In the genomic region with DNA sequence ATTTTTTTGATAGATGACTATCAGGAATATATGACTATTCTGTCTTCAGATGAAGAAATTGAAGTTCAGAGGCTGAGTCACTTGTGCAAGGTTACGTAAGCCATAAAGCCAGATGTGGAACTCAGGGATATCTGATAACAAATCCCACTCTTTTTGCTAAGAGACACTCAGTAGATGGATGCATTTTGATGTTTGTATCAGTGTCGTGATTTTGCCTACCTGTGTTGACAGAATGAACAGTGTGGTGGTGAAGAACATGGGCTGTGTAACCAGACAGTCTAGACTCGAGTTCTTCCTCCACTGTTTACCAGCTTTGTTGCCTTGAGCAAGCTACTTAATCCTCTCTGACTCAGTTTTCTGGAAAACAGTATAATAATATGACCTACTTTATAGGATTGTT, we compare ENCODE assay signal across 18 cellular contexts.
A peak's percentile ranks its signal among the peaks of the same experiment; 100 is the strongest.
DNase-seq lines count a peak whose midpoint lies in the region; TF ChIP-seq lines count a peak whose summit lies in the region.
"Had no signal": no experiment of that assay in that cellular context is flagged by ENCODE, and none has a peak within 500 bp of the region (broad histone marks: within the 10 kb centered on the region; RNA-seq: fewer than 3 reads in every experiment).

No MANE protein-coding gene starts in this region.

- no peaks in the 10 kb centered on the region for H3K27me3 Mint-ChIP-seq in CD4-positive, alpha-beta memory T cell

- no peak overlapping the region for H3K23ac ChIP-seq in mesenchymal stem cell (ENCODE audit: low read length in 2 of 2)

- H3K27me3 ChIP-seq in mammary epithelial cell (ENCODE audit: insufficient read depth, low read length): no peaks in the 10 kb centered on the region
- no peaks in the 10 kb centered on the region for H3K27me3 ChIP-seq in mesenchymal stem cell (ENCODE audit: control insufficient read depth in 1 of 2, insufficient read depth in 1 of 2, low read length in 2 of 2)
- no peaks in the 10 kb centered on the region for H3K27me3 ChIP-seq in CD4-positive, alpha-beta memory T cell (ENCODE audit: insufficient read depth, low read length)
- H3K27me3 ChIP-seq: cardiac muscle cell had no signal

- peaks cover 24 to 39% of the 10 kb centered on the region in 2 donors for H3K36me3 Mint-ChIP-seq in CD4-positive, alpha-beta memory T cell

- no peaks in the 10 kb centered on the region for H3K36me3 ChIP-seq in mammary epithelial cell (ENCODE audit: insufficient read depth, low read length)
- no peaks in the 10 kb centered on the region for H3K36me3 ChIP-seq in mesenchymal stem cell (ENCODE audit: control insufficient read depth in 1 of 2, insufficient read depth in 2 of 2, low read depth in 1 of 2, low read length in 2 of 2)
- H3K36me3 ChIP-seq in CD4-positive, alpha-beta memory T cell (ENCODE audit: insufficient read depth, low read length): no peaks in the 10 kb centered on the region
- H3K36me3 ChIP-seq: cardiac muscle cell had no signal

- H2AFZ ChIP-seq in mammary epithelial cell (ENCODE audit: low read depth, low read length): no peak overlapping the region
- no peak overlapping the region for H2AFZ ChIP-seq in mesenchymal stem cell (ENCODE audit: low read depth, low read length)
- H2AFZ ChIP-seq: parathyroid adenoma had no signal

- peaks cover 5% of the 10 kb centered on the region for H3K79me1 ChIP-seq in mesenchymal stem cell (replicated peaks; ENCODE audit: low read length, poor library complexity, severe bottlenecking)

- peak overlapping the region; percentile 50 for H3K9ac ChIP-seq in mammary epithelial cell (ENCODE audit: insufficient read depth, low read length)
- H3K9ac ChIP-seq in mesenchymal stem cell (ENCODE audit: low read length): peak overlapping the region; percentile 53
- H3K9ac ChIP-seq: parathyroid adenoma had no signal

- no peak overlapping the region for H2BK5ac ChIP-seq in mesenchymal stem cell (ENCODE audit: low read depth, low read length, poor library complexity, severe bottlenecking)

- no peak overlapping the region for H2BK120ac ChIP-seq in mesenchymal stem cell (ENCODE audit: low read depth, low read length)

- TF ChIP-seq CTCF in mammary epithelial cell (conservative IDR thresholded peaks at IDR 0.05 in 1 of 2, IDR thresholded peaks at IDR 0.05 in 1 of 2; ENCODE audit: extremely low read depth in 1 of 2, insufficient read depth in 1 of 2, low read depth in 1 of 2, low read length in 2 of 2): no peak

- no peak overlapping the region for H3K18ac ChIP-seq in mesenchymal stem cell (ENCODE audit: low read depth in 1 of 2, low read length in 2 of 2)

- no peaks in the 10 kb centered on the region for H4K20me1 ChIP-seq in mammary epithelial cell (ENCODE audit: insufficient read depth, low read length)

- H3K4me1 ChIP-seq in mammary epithelial cell (ENCODE audit: insufficient read depth, low read length) (peaks cover 55% of the 10 kb centered on the region), mesenchymal stem cell (ENCODE audit: control insufficient read depth, insufficient read depth, low read depth, low read length) (peaks cover 2% of the 10 kb centered on the region)
- no peaks in the 10 kb centered on the region for H3K4me1 ChIP-seq in CD4-positive, alpha-beta memory T cell (ENCODE audit: insufficient read depth, low read length)

- in situ Hi-C loops in mammary epithelial cell (cut with MboI; ENCODE audit: low sequenced_read_pairs in 2 of 2): loop anchor here in 1 of 2 donors (10.0 kb wide), 1 partner anchor 72 kb away; no protein-coding TSS in a partner anchor

- no peak overlapping the region for H3K27ac Mint-ChIP-seq in CD4-positive, alpha-beta memory T cell
- H3K27ac Mint-ChIP-seq: activated naive CD4-positive, alpha-beta T cell treated with anti-CD3 and anti-CD28 coated beads for 36 hours had no signal

- no peak overlapping the region for H2BK15ac ChIP-seq in mesenchymal stem cell (ENCODE audit: low read depth, poor library complexity, severe bottlenecking)

- dilution Hi-C loops in mammary epithelial cell (cut with HindIII; ENCODE audit: low sequenced_read_pairs): loop anchor here (5.0 kb wide), 1 partner anchor 75 kb away; no protein-coding TSS in a partner anchor

- POLR2A ChIA-PET in CD4-positive, alpha-beta memory T cell (lab: Charles Lee; ENCODE audit: partially characterized antibody): no interaction called here

- TSS peak; percentile 50 for BruUV-seq in mammary epithelial cell (replicated peaks; lab: Mats Ljungman, UMichigan)

- H3K4me2 ChIP-seq in mammary epithelial cell (ENCODE audit: insufficient read depth, low read depth, low read length) (peak overlapping the region; percentile 48), mesenchymal stem cell (ENCODE audit: low read length, poor library complexity, severe bottlenecking) (no peak overlapping the region)

- H4K8ac ChIP-seq in mesenchymal stem cell (ENCODE audit: low read length): no peak overlapping the region

- no peak overlapping the region for H3K4ac ChIP-seq in mesenchymal stem cell (ENCODE audit: low read depth in 1 of 2, low read length in 2 of 2)

- no peaks in the 10 kb centered on the region for H3K4me1 Mint-ChIP-seq in CD4-positive, alpha-beta memory T cell

- intact Hi-C loops in mammary epithelial cell (cut with micrococcal nuclease): loop anchor here (2.0 kb wide), 2 partner anchors 80 to 94 kb away; a partner anchor contains a TSS
- intact Hi-C loops in CD4-positive, alpha-beta memory T cell (cut with micrococcal nuclease): no loop called here

- 21% methylated on average over 3 of the region's 3 CpGs for WGBS in mammary epithelial cell (ENCODE audit: low coverage, missing lambda C conversion rate)
- WGBS in mesenchymal stem cell: 88% methylated on average over 2 of the region's 3 CpGs

- no peak overlapping the region for H4K91ac ChIP-seq in mesenchymal stem cell (ENCODE audit: low read length)

- no peak overlapping the region for H3K14ac ChIP-seq in mesenchymal stem cell (ENCODE audit: low read length in 2 of 2)

- H3K27ac ChIP-seq in mammary epithelial cell (ENCODE audit: insufficient read depth, low read depth, low read length): peak overlapping the region; percentile 95
- no peak overlapping the region for H3K27ac ChIP-seq in mesenchymal stem cell (ENCODE audit: low read length, poor library complexity, severe bottlenecking)
- H3K27ac ChIP-seq in CD4-positive, alpha-beta memory T cell (ENCODE audit: low read depth, low read length): no peak overlapping the region
- H3K27ac ChIP-seq: C4-2B, cardiac muscle cell, parathyroid adenoma had no signal

- H2AK5ac ChIP-seq in mesenchymal stem cell (ENCODE audit: low read length, severe bottlenecking): no peak overlapping the region

- H3K9me3 Mint-ChIP-seq in CD4-positive, alpha-beta memory T cell: peaks cover 1 to 14% (median 10%) of the 10 kb centered on the region in 8 donors

- CTCF ChIA-PET in mammary epithelial cell (lab: Charles Lee; ENCODE audit: low non-redundant PET): no interaction called here
- CTCF ChIA-PET in CD4-positive, alpha-beta memory T cell (lab: Charles Lee; ENCODE audit: partially characterized antibody): no interaction called here

- DNase-seq in EH (ENCODE audit: low read depth) (peak; percentile 57), LHCN-M2 (ENCODE audit: low read depth) (peak; percentile 58), mammary epithelial cell (peak; percentile 81), mesenchymal stem cell (peak; percentile 77), iPS-NIHi7 (ENCODE audit: extremely low spot score) (no peak), NCI-H2107 (lab: John Stamatoyannopoulos, UW) (no peak), NCI-H774 (lab: John Stamatoyannopoulos, UW) (no peak)
- DNase-seq in CD4-positive, alpha-beta memory T cell: no peak
- DNase-seq: activated CD4-positive, CD25-positive, alpha-beta regulatory T cell treated with anti-CD3 and anti-CD28 coated beads, Interleukin-2, amount 50 U/mL, for 72 hours; activated CD8-positive, alpha-beta memory T cell treated with anti-CD3 and anti-CD28 coated beads, Interleukin-2, amount 50 U/mL, for 4 hours; activated naive CD4-positive, alpha-beta T cell treated with anti-CD3 and anti-CD28 coated beads for 36 hours; hippocampal formation; NCI-H1436 treated with DMSO at 0.1 percent for 48 hours; NCI-H446; substantia nigra had no signal

- H3K4me3 ChIP-seq in mammary epithelial cell (replicated peaks in 1 of 3; ENCODE audit: insufficient read depth in 1 of 3, low read depth in 2 of 3, low read length in 3 of 3): no peak overlapping the region
- peak overlapping the region in 1 of 2 experiments; percentile 28 for H3K4me3 ChIP-seq in mesenchymal stem cell (ENCODE audit: insufficient read depth in 1 of 2, low read depth in 1 of 2, low read length in 2 of 2)
- no peak overlapping the region for H3K4me3 ChIP-seq in CD4-positive, alpha-beta memory T cell (ENCODE audit: low read length in 2 of 2)
- H3K4me3 ChIP-seq: cardiac muscle cell had no signal

- peaks cover 2% of the 10 kb centered on the region for H3K79me2 ChIP-seq in mammary epithelial cell (ENCODE audit: insufficient read depth, low read length)

- no peak overlapping the region for H2BK12ac ChIP-seq in mesenchymal stem cell (ENCODE audit: low read length in 2 of 2)

- H3K9me3 ChIP-seq in mammary epithelial cell (replicated peaks; ENCODE audit: insufficient read depth, low read length): no peaks in the 10 kb centered on the region
- peaks cover 4% of the 10 kb centered on the region for H3K9me3 ChIP-seq in mesenchymal stem cell (ENCODE audit: control insufficient read depth, low read length)
- no peaks in the 10 kb centered on the region for H3K9me3 ChIP-seq in CD4-positive, alpha-beta memory T cell (ENCODE audit: control insufficient read depth in 1 of 2, low read length in 2 of 2)

- H3K4me3 Mint-ChIP-seq in CD4-positive, alpha-beta memory T cell: no peak overlapping the region
- H3K4me3 Mint-ChIP-seq: activated naive CD4-positive, alpha-beta T cell treated with anti-CD3 and anti-CD28 coated beads for 36 hours had no signal

Comparison
In these comparisons a context has a peak if more than half of its experiments do, and no peak if none do; other contexts are left out.
1. DNase-seq: peak in EH (single experiment), LHCN-M2 (single experiment), mammary epithelial cell (single experiment) and mesenchymal stem cell (single experiment); none in iPS-NIHi7 (single experiment), NCI-H2107 (single experiment), NCI-H774 (single experiment) and CD4-positive, alpha-beta memory T cell (0 of 5).